ENCODE assay signal across 1 cellular context in the genomic region with DNA sequence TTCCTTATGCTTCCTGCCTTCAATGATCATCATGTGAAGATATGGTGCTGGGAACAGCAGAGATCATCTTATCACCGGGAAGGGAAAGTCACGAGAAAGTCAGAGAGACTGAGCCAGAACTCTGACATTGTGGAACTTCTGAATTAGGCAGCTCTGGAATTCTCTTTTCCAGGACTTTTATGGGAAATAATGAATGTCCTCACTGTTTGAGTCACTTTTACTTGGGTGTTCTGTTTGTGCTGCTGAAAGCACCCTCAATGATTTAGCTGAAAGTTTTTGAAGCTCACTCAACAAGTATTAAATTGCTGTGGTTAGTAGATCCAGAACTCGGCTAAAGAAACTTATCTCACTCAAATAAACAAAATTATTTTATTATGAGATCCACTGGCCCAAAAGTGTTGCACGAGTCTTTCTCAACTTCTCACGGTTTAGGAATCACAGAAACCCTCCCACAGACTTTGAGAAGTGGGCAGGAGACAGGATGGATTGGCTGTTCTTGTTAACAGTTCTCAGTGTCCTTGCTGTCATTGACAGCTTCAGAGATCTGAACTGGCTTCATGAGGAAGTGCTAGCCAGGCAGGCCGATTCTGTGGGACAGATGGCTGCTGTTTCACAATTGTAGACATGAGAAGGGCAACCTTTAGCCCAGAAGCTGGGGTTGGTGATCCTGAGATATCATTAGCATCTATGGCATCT.
TF ChIP-seq lines count a peak whose summit lies in the region.

No MANE protein-coding gene starts in this region.

TF ChIP-seq in liver, 16 proteins besides CTCF, POLR2A, EP300 and RAD21 (continued from another document):
- TF ChIP-seq, protein P1, sequence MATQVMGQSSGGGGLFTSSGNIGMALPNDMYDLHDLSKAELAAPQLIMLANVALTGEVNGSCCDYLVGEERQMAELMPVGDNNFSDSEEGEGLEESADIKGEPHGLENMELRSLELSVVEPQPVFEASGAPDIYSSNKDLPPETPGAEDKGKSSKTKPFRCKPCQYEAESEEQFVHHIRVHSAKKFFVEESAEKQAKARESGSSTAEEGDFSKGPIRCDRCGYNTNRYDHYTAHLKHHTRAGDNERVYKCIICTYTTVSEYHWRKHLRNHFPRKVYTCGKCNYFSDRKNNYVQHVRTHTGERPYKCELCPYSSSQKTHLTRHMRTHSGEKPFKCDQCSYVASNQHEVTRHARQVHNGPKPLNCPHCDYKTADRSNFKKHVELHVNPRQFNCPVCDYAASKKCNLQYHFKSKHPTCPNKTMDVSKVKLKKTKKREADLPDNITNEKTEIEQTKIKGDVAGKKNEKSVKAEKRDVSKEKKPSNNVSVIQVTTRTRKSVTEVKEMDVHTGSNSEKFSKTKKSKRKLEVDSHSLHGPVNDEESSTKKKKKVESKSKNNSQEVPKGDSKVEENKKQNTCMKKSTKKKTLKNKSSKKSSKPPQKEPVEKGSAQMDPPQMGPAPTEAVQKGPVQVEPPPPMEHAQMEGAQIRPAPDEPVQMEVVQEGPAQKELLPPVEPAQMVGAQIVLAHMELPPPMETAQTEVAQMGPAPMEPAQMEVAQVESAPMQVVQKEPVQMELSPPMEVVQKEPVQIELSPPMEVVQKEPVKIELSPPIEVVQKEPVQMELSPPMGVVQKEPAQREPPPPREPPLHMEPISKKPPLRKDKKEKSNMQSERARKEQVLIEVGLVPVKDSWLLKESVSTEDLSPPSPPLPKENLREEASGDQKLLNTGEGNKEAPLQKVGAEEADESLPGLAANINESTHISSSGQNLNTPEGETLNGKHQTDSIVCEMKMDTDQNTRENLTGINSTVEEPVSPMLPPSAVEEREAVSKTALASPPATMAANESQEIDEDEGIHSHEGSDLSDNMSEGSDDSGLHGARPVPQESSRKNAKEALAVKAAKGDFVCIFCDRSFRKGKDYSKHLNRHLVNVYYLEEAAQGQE (IDR thresholded peaks at IDR 0.05): peak; percentile 63
- TF ChIP-seq ATF3 (IDR thresholded peaks at IDR 0.05) (peak; percentile 32), FOXA1 (IDR thresholded peaks at IDR 0.05) (peak; percentile 21), TAF1 (conservative IDR thresholded peaks at IDR 0.05) (peak; percentile 41), FOXA2 (IDR thresholded peaks at IDR 0.05) (peak; percentile 53)
- TF ChIP-seq, protein P2, sequence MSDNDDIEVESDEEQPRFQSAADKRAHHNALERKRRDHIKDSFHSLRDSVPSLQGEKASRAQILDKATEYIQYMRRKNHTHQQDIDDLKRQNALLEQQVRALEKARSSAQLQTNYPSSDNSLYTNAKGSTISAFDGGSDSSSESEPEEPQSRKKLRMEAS (IDR thresholded peaks at IDR 0.05): peak; percentile 74
TF ChIP-seq in liver: peak in this region for 15.
